In the genomic region with DNA sequence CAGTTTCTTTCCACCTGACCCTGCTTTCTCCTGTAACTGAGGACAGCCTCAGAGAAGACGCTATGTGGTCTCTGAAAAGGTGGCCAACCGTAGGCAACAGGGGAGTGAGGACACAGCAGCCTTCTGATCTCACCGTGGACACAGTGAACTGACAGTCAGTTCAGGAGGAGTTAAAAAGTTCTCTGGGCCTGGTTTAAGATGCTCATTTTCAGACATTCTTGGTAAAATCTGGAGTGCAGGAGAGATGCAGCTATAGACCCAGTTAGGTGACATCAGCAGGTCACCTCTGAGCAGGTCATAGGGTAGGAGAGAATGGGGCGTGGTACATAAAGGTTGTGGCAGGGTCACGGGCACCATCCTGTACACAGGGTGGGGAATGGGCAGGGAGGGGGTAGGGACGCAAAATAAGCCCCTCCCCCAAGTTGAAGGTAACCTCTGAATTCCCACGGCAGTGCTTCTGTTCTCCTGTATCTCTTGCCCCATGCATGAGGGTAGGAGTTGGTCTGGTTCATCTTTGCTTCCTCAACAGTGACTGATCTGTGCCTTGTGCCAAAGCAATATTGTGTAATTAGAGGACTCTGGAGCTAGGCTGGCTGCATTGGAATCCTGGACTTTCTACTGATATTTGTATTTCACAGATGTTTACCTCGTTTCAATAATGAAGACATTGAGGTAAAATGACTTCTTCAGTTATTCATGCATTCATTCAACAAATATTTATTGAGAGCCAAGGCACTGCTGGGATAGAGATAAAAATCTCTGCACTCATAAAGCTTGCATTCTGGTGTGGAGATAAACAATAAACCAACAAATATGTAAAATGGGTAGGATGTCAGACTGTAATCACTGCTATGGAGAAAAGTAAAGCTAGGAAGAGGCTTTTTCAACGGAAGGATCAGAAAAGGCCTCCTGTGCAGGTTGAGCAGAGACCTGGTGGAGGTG, we compare ENCODE assay signal across 1 cellular context.
TF ChIP-seq lines count a peak whose summit lies in the region.

No MANE protein-coding gene starts in this region.

TF ChIP-seq in HepG2, 621 proteins besides CTCF, POLR2A, EP300 and RAD21 (continued from another document and continues in another):
- TF ChIP-seq ZBTB34 (CRISPR knock-in tag; IDR thresholded peaks at IDR 0.05) (peak; percentile 87), ZNF160 (CRISPR knock-in tag; IDR thresholded peaks at IDR 0.05) (no peak), ZNF513 (CRISPR knock-in tag; conservative IDR thresholded peaks at IDR 0.05) (no peak), ZFP36 (IDR thresholded peaks at IDR 0.05; ENCODE audit: borderline replicate concordance, low read depth, low read length, partially characterized antibody) (no peak), ZNF773 (CRISPR knock-in tag; IDR thresholded peaks at IDR 0.05; ENCODE audit: borderline replicate concordance) (no peak), RORA (CRISPR knock-in tag; IDR thresholded peaks at IDR 0.05) (no peak), HMGA1 (CRISPR knock-in tag; conservative IDR thresholded peaks at IDR 0.05) (no peak), IRF2 (CRISPR knock-in tag; IDR thresholded peaks at IDR 0.05) (no peak), ZNF276 (CRISPR knock-in tag; IDR thresholded peaks at IDR 0.05; ENCODE audit: low read depth) (no peak), ZNF207 (IDR thresholded peaks at IDR 0.05; ENCODE audit: borderline replicate concordance) (no peak), AKNA (CRISPR knock-in tag; IDR thresholded peaks at IDR 0.05; ENCODE audit: borderline replicate concordance) (no peak), NFYC (CRISPR knock-in tag; IDR thresholded peaks at IDR 0.05) (no peak), MAF1 (CRISPR knock-in tag; IDR thresholded peaks at IDR 0.05; ENCODE audit: borderline replicate concordance) (no peak), ATF2 (CRISPR knock-in tag; IDR thresholded peaks at IDR 0.05) (peak; percentile 37; the same call in 1 of the 2 replicates), ZNF101 (CRISPR knock-in tag; IDR thresholded peaks at IDR 0.05; ENCODE audit: borderline replicate concordance, low read depth) (no peak), DPF2 (CRISPR knock-in tag; IDR thresholded peaks at IDR 0.05; ENCODE audit: borderline replicate concordance, low read depth) (peak; percentile 55; the same call in 1 of the 2 replicates), ZNF414 (CRISPR knock-in tag; IDR thresholded peaks at IDR 0.05) (no peak), TEAD2 (CRISPR knock-in tag; IDR thresholded peaks at IDR 0.05) (no peak), CCDC6 (CRISPR knock-in tag; IDR thresholded peaks at IDR 0.05) (0 out of 2 replicates have a peak, but pooled peaks have one; percentile 21), REPIN1 (CRISPR knock-in tag; IDR thresholded peaks at IDR 0.05; ENCODE audit: borderline replicate concordance, low read depth) (no peak), ZNF749 (CRISPR knock-in tag; IDR thresholded peaks at IDR 0.05; ENCODE audit: borderline replicate concordance) (no peak), ZNF441 (CRISPR knock-in tag; IDR thresholded peaks at IDR 0.05; ENCODE audit: borderline replicate concordance) (no peak), NR2F6 (IDR thresholded peaks at IDR 0.05) (peak; percentile 75), NR2F6 (CRISPR knock-in tag; IDR thresholded peaks at IDR 0.05) (peak; percentile 78), ZNF235 (CRISPR knock-in tag; IDR thresholded peaks at IDR 0.05; ENCODE audit: borderline replicate concordance) (no peak), RBM39 (IDR thresholded peaks at IDR 0.05; ENCODE audit: low read depth, low read length, poor library complexity, severe bottlenecking) (no peak), ZMYM3 (CRISPR knock-in tag; IDR thresholded peaks at IDR 0.05) (no peak; the same call in 1 of the 2 replicates)
- TF ChIP-seq, protein P1, sequence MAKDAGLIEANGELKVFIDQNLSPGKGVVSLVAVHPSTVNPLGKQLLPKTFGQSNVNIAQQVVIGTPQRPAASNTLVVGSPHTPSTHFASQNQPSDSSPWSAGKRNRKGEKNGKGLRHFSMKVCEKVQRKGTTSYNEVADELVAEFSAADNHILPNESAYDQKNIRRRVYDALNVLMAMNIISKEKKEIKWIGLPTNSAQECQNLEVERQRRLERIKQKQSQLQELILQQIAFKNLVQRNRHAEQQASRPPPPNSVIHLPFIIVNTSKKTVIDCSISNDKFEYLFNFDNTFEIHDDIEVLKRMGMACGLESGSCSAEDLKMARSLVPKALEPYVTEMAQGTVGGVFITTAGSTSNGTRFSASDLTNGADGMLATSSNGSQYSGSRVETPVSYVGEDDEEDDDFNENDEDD (CRISPR knock-in tag; IDR thresholded peaks at IDR 0.05; ENCODE audit: borderline replicate concordance) = no peak
- TF ChIP-seq, protein P2, sequence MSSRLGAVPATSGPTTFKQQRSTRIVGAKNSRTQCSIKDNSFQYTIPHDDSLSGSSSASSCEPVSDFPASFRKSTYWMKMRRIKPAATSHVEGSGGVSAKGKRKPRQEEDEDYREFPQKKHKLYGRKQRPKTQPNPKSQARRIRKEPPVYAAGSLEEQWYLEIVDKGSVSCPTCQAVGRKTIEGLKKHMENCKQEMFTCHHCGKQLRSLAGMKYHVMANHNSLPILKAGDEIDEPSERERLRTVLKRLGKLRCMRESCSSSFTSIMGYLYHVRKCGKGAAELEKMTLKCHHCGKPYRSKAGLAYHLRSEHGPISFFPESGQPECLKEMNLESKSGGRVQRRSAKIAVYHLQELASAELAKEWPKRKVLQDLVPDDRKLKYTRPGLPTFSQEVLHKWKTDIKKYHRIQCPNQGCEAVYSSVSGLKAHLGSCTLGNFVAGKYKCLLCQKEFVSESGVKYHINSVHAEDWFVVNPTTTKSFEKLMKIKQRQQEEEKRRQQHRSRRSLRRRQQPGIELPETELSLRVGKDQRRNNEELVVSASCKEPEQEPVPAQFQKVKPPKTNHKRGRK (CRISPR knock-in tag; IDR thresholded peaks at IDR 0.05) = no peak
- TF ChIP-seq, protein P3, sequence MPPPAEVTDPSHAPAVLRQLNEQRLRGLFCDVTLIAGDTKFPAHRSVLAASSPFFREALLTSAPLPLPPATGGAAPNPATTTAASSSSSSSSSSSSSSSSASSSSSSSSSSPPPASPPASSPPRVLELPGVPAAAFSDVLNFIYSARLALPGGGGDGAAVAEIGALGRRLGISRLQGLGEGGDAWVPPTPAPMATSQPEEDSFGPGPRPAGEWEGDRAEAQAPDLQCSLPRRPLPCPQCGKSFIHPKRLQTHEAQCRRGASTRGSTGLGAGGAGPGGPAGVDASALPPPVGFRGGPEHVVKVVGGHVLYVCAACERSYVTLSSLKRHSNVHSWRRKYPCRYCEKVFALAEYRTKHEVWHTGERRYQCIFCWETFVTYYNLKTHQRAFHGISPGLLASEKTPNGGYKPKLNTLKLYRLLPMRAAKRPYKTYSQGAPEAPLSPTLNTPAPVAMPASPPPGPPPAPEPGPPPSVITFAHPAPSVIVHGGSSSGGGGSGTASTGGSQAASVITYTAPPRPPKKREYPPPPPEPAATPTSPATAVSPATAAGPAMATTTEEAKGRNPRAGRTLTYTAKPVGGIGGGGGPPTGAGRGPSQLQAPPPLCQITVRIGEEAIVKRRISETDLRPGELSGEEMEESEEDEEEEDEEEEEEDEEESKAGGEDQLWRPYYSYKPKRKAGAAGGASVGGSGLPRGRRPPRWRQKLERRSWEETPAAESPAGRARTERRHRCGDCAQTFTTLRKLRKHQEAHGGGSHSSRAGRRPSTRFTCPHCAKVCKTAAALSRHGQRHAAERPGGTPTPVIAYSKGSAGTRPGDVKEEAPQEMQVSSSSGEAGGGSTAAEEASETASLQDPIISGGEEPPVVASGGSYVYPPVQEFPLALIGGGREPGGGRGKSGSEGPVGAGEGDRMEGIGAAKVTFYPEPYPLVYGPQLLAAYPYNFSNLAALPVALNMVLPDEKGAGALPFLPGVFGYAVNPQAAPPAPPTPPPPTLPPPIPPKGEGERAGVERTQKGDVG (CRISPR knock-in tag; IDR thresholded peaks at IDR 0.05; ENCODE audit: borderline replicate concordance) = no peak
- TF ChIP-seq, protein P4, sequence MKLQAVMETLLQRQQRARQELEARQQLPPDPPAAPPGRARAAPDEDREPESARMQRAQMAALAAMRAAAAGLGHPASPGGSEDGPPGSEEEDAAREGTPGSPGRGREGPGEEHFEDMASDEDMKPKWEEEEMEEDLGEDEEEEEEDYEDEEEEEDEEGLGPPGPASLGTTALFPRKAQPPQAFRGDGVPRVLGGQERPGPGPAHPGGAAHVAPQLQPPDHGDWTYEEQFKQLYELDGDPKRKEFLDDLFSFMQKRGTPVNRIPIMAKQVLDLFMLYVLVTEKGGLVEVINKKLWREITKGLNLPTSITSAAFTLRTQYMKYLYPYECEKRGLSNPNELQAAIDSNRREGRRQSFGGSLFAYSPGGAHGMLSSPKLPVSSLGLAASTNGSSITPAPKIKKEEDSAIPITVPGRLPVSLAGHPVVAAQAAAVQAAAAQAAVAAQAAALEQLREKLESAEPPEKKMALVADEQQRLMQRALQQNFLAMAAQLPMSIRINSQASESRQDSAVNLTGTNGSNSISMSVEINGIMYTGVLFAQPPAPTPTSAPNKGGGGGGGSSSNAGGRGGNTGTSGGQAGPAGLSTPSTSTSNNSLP (IDR thresholded peaks at IDR 0.05; ENCODE audit: low read depth, low read length) = peak; percentile 88
